Comparison of ENCODE assay signal across 13 cellular contexts in genomic region chr20:62728028-62728780, GRCh38. TPM values are rescaled to one million over a fixed set of nuclear protein-coding genes. Genes with fewer than 3 reads are reported as not detected.
A peak's percentile ranks its signal among the peaks of the same experiment; 100 is the strongest.
DNase-seq lines count a peak whose midpoint lies in the region; ATAC-seq and TF ChIP-seq lines count a peak whose summit lies in the region.
"Had no signal": no experiment of that assay in that cellular context is flagged by ENCODE, and none has a peak within 500 bp of the region (broad histone marks: within the 10 kb centered on the region; RNA-seq: fewer than 3 reads in every experiment).

No MANE protein-coding gene starts in this region.

- no peaks in the 10 kb centered on the region for H3K36me3 Mint-ChIP-seq in activated CD8-positive, alpha-beta memory T cell treated with anti-CD3 and anti-CD28 coated beads, Interleukin-2, amount 10 ng/mL, durations not matched to agents 7 days and 5 days

- CTCF ChIA-PET in activated CD8-positive, alpha-beta memory T cell treated with anti-CD3 and anti-CD28 coated beads, Interleukin-2, amount 10 ng/mL, durations not matched to agents 7 days and 5 days (lab: Charles Lee), result no interaction called here
- CTCF ChIA-PET in Panc1 (lab: Charles Lee), result no interaction called here

- ATAC-seq in activated CD8-positive, alpha-beta memory T cell treated with anti-CD3 and anti-CD28 coated beads, Interleukin-2, amount 10 ng/mL, durations not matched to agents 7 days and 5 days, result peak; percentile 46
- ATAC-seq in Panc1, result peak; percentile 67; the same call in 1 of the 2 replicates
- ATAC-seq in GM19463 (IDR thresholded peaks at IDR 0.05; ENCODE audit: unreplicated experiment), result no peak

- H3K27ac Mint-ChIP-seq in activated CD8-positive, alpha-beta memory T cell treated with anti-CD3 and anti-CD28 coated beads, Interleukin-2, amount 10 ng/mL, durations not matched to agents 7 days and 5 days, result peak overlapping the region; percentile 53

- peaks cover 64% of the 10 kb centered on the region for H3K27me3 Mint-ChIP-seq in activated CD8-positive, alpha-beta memory T cell treated with anti-CD3 and anti-CD28 coated beads, Interleukin-2, amount 10 ng/mL, durations not matched to agents 7 days and 5 days

- TF ChIP-seq EP300 in sigmoid colon (IDR thresholded peaks at IDR 0.05), result no peak

- no peak for TF ChIP-seq POLR2A in sigmoid colon (IDR thresholded peaks at IDR 0.05)

- H3K4me3 ChIP-seq in Panc1 (ENCODE audit: low read depth in 2 of 2, low read length in 2 of 2) (no peak overlapping the region), sigmoid colon (no peak overlapping the region)
- H3K4me3 ChIP-seq: pancreas had no signal

- POLR2A ChIA-PET in Panc1 (lab: Charles Lee), result no interaction called here

- H3K4me1 Mint-ChIP-seq in activated CD8-positive, alpha-beta memory T cell treated with anti-CD3 and anti-CD28 coated beads, Interleukin-2, amount 10 ng/mL, durations not matched to agents 7 days and 5 days, result peaks cover 26% of the 10 kb centered on the region

- H3K36me3 ChIP-seq in Panc1 (ENCODE audit: control insufficient read depth, insufficient read depth, low read length) (no peaks in the 10 kb centered on the region), sigmoid colon (peaks cover 0 to 7% (median 0%) of the 10 kb centered on the region in 4 donors)
- H3K36me3 ChIP-seq: pancreas had no signal

- DNase-seq in activated CD8-positive, alpha-beta memory T cell treated with anti-CD3 and anti-CD28 coated beads, Interleukin-2, amount 10 ng/mL, durations not matched to agents 7 days and 5 days, result no peak
- DNase-seq in activated CD8-positive, alpha-beta memory T cell treated with anti-CD3 and anti-CD28 coated beads, Interleukin-2, amount 50 U/mL, for 48 hours, result no peak
- DNase-seq in Panc1 (ENCODE audit: low read depth, low spot score) (no peak), dermis blood vessel endothelial cell (peak; percentile 15), sigmoid colon (peak; percentile 60), Ammon's horn (ENCODE audit: low spot score) (no peak), inferior parietal cortex (ENCODE audit: extremely low spot score) (no peak)
- DNase-seq: cortex of kidney, EL, foreskin melanocyte, substantia nigra had no signal

- no peaks in the 10 kb centered on the region for H3K9me3 Mint-ChIP-seq in activated CD8-positive, alpha-beta memory T cell treated with anti-CD3 and anti-CD28 coated beads, Interleukin-2, amount 10 ng/mL, durations not matched to agents 7 days and 5 days (ENCODE audit: low read depth)

- TF ChIP-seq CTCF in Panc1 (IDR thresholded peaks at IDR 0.05) (no peak), sigmoid colon (IDR thresholded peaks at IDR 0.05) (no peak)

- WGBS in sigmoid colon, 2 donors, result 57 to 58% methylated on average over 26 of the region's 26 CpGs

- in situ Hi-C loops in Panc1 (cut with HindIII; ENCODE audit: low pct_unique_long_range_greater_than_20kb, low sequenced_read_pairs), result no loop called here

- intact Hi-C loops in Panc1 (cut with micrococcal nuclease; ENCODE audit: unreplicated experiment), result no loop called here
- intact Hi-C loops in sigmoid colon (cut with DNase I), result no loop called here

- no peak overlapping the region for H3K4me3 Mint-ChIP-seq in activated CD8-positive, alpha-beta memory T cell treated with anti-CD3 and anti-CD28 coated beads, Interleukin-2, amount 10 ng/mL, durations not matched to agents 7 days and 5 days

- H3K9me3 ChIP-seq in Panc1 (ENCODE audit: control insufficient read depth, insufficient read depth, low read depth, low read length) (no peaks in the 10 kb centered on the region), sigmoid colon (no peaks in the 10 kb centered on the region)
- H3K9me3 ChIP-seq: pancreas had no signal

- H3K4me1 ChIP-seq in Panc1 (ENCODE audit: control insufficient read depth, insufficient read depth, low read length) (peaks cover 10% of the 10 kb centered on the region), sigmoid colon (peaks cover 0 to 74% (median 57%) of the 10 kb centered on the region in 4 donors)
- H3K4me1 ChIP-seq: pancreas had no signal

- BruUV-seq in Panc1 (replicated peaks; lab: Mats Ljungman, UMichigan), result no TSS peak

- H3K27ac ChIP-seq in Panc1 (ENCODE audit: low read length) (no peak overlapping the region), sigmoid colon (peak overlapping the region in 2 of 4 donors; percentile 96)
- H3K27ac ChIP-seq: pancreas had no signal

- H3K27me3 ChIP-seq in Panc1 (ENCODE audit: control insufficient read depth, insufficient read depth, low read length) (no peaks in the 10 kb centered on the region), sigmoid colon (no peaks in the 10 kb centered on the region)

RNA-seq across cellular contexts. Expression of gene NTSR1, which starts 19.6 kb away (rescaled TPM):
- total RNA-seq in activated CD8-positive, alpha-beta memory T cell treated with anti-CD3 and anti-CD28 coated beads, Interleukin-2, amount 10 ng/mL, durations not matched to agents 7 days and 5 days, result not detected
- total RNA-seq in Panc1 (2021; ENCODE audit: unreplicated experiment) (44.1 TPM), dermis blood vessel endothelial cell (0.05 TPM in 1 of 2 replicates, not detected in the other), sigmoid colon (10 to 100 TPM in 3 of 4 donors, 1 to 10 TPM in 1; 5.4 to 54.0 (median 27.6) TPM)
- 73.6 TPM for polyA plus RNA-seq in Panc1 (2012; ENCODE audit: insufficient read length)
- 1 to 10 TPM in 1 of 3 donors, under 1 TPM in 1, not detected in 1; 0.60 to 1.4 TPM for polyA plus RNA-seq in sigmoid colon

Comparison
In these comparisons a context has a peak if more than half of its experiments do, and no peak if none do; other contexts are left out.
1. DNase-seq: peak in dermis blood vessel endothelial cell (single experiment) and sigmoid colon (single experiment); none in activated CD8-positive, alpha-beta memory T cell treated with anti-CD3 and anti-CD28 coated beads, Interleukin-2, amount 10 ng/mL, durations not matched to agents 7 days and 5 days (single experiment), activated CD8-positive, alpha-beta memory T cell treated with anti-CD3 and anti-CD28 coated beads, Interleukin-2, amount 50 U/mL, for 48 hours (single experiment), Panc1 (single experiment), Ammon's horn (single experiment) and inferior parietal cortex (single experiment).